In the genomic region with DNA sequence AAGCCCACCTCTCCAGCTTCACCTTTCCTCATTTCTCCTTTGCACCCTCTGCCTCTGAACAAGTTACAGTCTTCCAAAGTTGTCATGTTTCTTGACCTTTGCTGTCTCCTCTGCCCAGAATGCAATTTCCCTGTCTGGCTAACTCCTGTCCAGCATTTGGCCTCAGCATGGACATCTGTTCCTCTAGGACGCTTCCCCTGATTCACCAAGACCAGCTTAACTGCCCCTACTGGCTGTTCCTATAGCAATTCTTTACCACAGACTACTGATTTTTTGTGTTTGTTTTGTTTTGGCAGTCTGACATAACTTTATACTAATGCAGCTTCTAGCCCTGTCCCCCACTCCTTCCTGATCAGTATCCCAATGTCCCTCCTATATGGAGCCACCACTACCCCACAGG, we compare ENCODE assay signal across 9 cellular contexts. TPM values are rescaled to one million over a fixed set of nuclear protein-coding genes. Genes with fewer than 3 reads are reported as not detected.
DNase-seq lines count a peak whose midpoint lies in the region; ATAC-seq and TF ChIP-seq lines count a peak whose summit lies in the region.
"Had no signal": no experiment of that assay in that cellular context is flagged by ENCODE, and none has a peak within 500 bp of the region (broad histone marks: within the 10 kb centered on the region; RNA-seq: fewer than 3 reads in every experiment).

No MANE protein-coding gene starts in this region.

- no peaks in the 10 kb centered on the region for H3K4me1 ChIP-seq in Caco-2
- H3K4me1 ChIP-seq in neural progenitor cell, result no peaks in the 10 kb centered on the region

- no peaks in the 10 kb centered on the region for H3K79me2 ChIP-seq in neural progenitor cell (ENCODE audit: low read depth)

- H3K9ac ChIP-seq in neural progenitor cell, result no peak overlapping the region

- H4K20me1 ChIP-seq in neural progenitor cell (ENCODE audit: low read depth), result no peaks in the 10 kb centered on the region

- H3K27ac Mint-ChIP-seq in Caco-2 (ENCODE audit: unreplicated experiment) (no peak overlapping the region), brain (no peak overlapping the region), neural progenitor cell (no peak overlapping the region)
- H3K27ac Mint-ChIP-seq in naive thymus-derived CD8-positive, alpha-beta T cell, result peak overlapping the region; percentile 82 to 97 (median 93)

- H3K9me3 ChIP-seq in Caco-2, result no peaks in the 10 kb centered on the region
- H3K9me3 ChIP-seq in KOPT-K1 (ENCODE audit: insufficient read depth, low read length, poor library complexity, severe bottlenecking), result no peaks in the 10 kb centered on the region
- H3K9me3 ChIP-seq in neural progenitor cell (ENCODE audit: low read depth), result no peaks in the 10 kb centered on the region

- H3K9me3 Mint-ChIP-seq in Caco-2 (ENCODE audit: unreplicated experiment), result no peaks in the 10 kb centered on the region
- no peaks in the 10 kb centered on the region for H3K9me3 Mint-ChIP-seq in brain
- no peaks in the 10 kb centered on the region for H3K9me3 Mint-ChIP-seq in naive thymus-derived CD8-positive, alpha-beta T cell
- no peaks in the 10 kb centered on the region for H3K9me3 Mint-ChIP-seq in neural progenitor cell

- CTCF ChIA-PET in Caco-2 (lab: Charles Lee), result interaction anchor here (0.6 to 2.4 kb wide), 4 partner anchors 11 to 545 kb away, joined by 3 to 26 read pairs (median 8); no protein-coding TSS in a partner anchor

- TSS peak; percentile 17 for BruUV-seq in Caco-2 (replicated peaks; lab: Mats Ljungman, UMichigan)

- H3F3A ChIP-seq in neural progenitor cell (ENCODE audit: low read depth), result peaks cover 5% of the 10 kb centered on the region

- H3K4me3 Mint-ChIP-seq in Caco-2 (ENCODE audit: unreplicated experiment) (peak overlapping the region; percentile 69), brain (peak overlapping the region in 4 of 5 experiments; percentile 20 to 79 (median 76)), neural progenitor cell (no peak overlapping the region)
- H3K4me3 Mint-ChIP-seq in naive thymus-derived CD8-positive, alpha-beta T cell, result peak overlapping the region; percentile 78 to 95 (median 90)

- H3K36me3 ChIP-seq in Caco-2 (ENCODE audit: control insufficient read depth, insufficient read depth, low read length) (no peaks in the 10 kb centered on the region; the same call in 1 of the 2 replicates), KOPT-K1 (ENCODE audit: insufficient read depth, low read length) (peaks cover 29% of the 10 kb centered on the region), neural progenitor cell (no peaks in the 10 kb centered on the region)

- H3K4me2 ChIP-seq in neural progenitor cell, result no peak overlapping the region

- no peaks in the 10 kb centered on the region for H3K27me3 ChIP-seq in Caco-2 (replicated peaks; ENCODE audit: control insufficient read depth, insufficient read depth, low read length)
- H3K27me3 ChIP-seq in neural progenitor cell, result peaks cover 12% of the 10 kb centered on the region

- H3K36me3 Mint-ChIP-seq in Caco-2 (ENCODE audit: insufficient read depth, unreplicated experiment) (peaks cover 5% of the 10 kb centered on the region), brain (no peaks in the 10 kb centered on the region), neural progenitor cell (peaks cover 1% of the 10 kb centered on the region)
- H3K36me3 Mint-ChIP-seq in naive thymus-derived CD8-positive, alpha-beta T cell, result peaks cover 0 to 12% (median 0%) of the 10 kb centered on the region in 3 donors

- no peak overlapping the region for H3K4me3 ChIP-seq in Caco-2 (ENCODE audit: low read depth, low read length)
- no peak overlapping the region for H3K4me3 ChIP-seq in neural progenitor cell
- H3K4me3 ChIP-seq: lung had no signal

- POLR2A ChIA-PET in Caco-2 (lab: Charles Lee), result no interaction called here
- POLR2A ChIA-PET in naive thymus-derived CD8-positive, alpha-beta T cell (lab: Charles Lee), result interaction anchor here (0.9 to 12.6 kb wide), 19 partner anchors 11 to 136 kb away, joined by 3 to 211 read pairs (median 10); partner anchors contain the start of genes ABCF1, GNL1, HLA-E and MRPS18B

- no peak for ATAC-seq in naive thymus-derived CD8-positive, alpha-beta T cell
- ATAC-seq in GM19463 (IDR thresholded peaks at IDR 0.05; ENCODE audit: unreplicated experiment) (no peak), GM21723 (IDR thresholded peaks at IDR 0.05; ENCODE audit: unreplicated experiment) (no peak)

- no peak overlapping the region for H2AFZ ChIP-seq in neural progenitor cell (replicated peaks)

- peak overlapping the region; percentile 17 for H3K27ac ChIP-seq in KOPT-K1 (ENCODE audit: low read depth, low read length, poor library complexity, severe bottlenecking)
- H3K27ac ChIP-seq in neural progenitor cell, result no peak overlapping the region

- H3K27me3 Mint-ChIP-seq in Caco-2 (ENCODE audit: insufficient read depth, unreplicated experiment) (no peaks in the 10 kb centered on the region), brain (peaks cover 10% of the 10 kb centered on the region), neural progenitor cell (ENCODE audit: insufficient read depth, low read depth) (no peaks in the 10 kb centered on the region)
- H3K27me3 Mint-ChIP-seq in naive thymus-derived CD8-positive, alpha-beta T cell, result no peaks in the 10 kb centered on the region

- TF ChIP-seq CTCF in Caco-2 (IDR thresholded peaks at IDR 0.05; ENCODE audit: insufficient read depth in 1 of 2, low read depth in 1 of 2, low read length in 1 of 2, severe bottlenecking in 1 of 2, unreplicated experiment in 1 of 2) (no peak), brain (conservative IDR thresholded peaks at IDR 0.05) (no peak), neural progenitor cell (IDR thresholded peaks at IDR 0.05) (no peak)

- intact Hi-C loops in Caco-2 (cut with micrococcal nuclease; ENCODE audit: unreplicated experiment), result no loop called here

- DNase-seq in Caco-2 (no peak), neural progenitor cell (ENCODE audit: low spot score) (no peak)
- DNase-seq in naive thymus-derived CD8-positive, alpha-beta T cell, result no peak
- DNase-seq: NCI-H2081 treated with DMSO at 0.1 percent for 48 hours had no signal

- H3K4me1 Mint-ChIP-seq in Caco-2 (ENCODE audit: low read depth, unreplicated experiment), result peaks cover 16% of the 10 kb centered on the region
- H3K4me1 Mint-ChIP-seq in brain, result peaks cover 28% of the 10 kb centered on the region
- peaks cover 27 to 36% (median 32%) of the 10 kb centered on the region in 4 donors for H3K4me1 Mint-ChIP-seq in naive thymus-derived CD8-positive, alpha-beta T cell
- H3K4me1 Mint-ChIP-seq in neural progenitor cell, result no peaks in the 10 kb centered on the region

RNA-seq across cellular contexts. Expression of gene GNL1, which starts 13.4 kb away (rescaled TPM):
- 84.1 and 94.1 TPM in 2 replicates for total RNA-seq in Caco-2 (2022)
- 167 TPM for polyA plus RNA-seq in brain (ENCODE audit: insufficient read depth, low read depth, low replicate concordance)
- 10 to 100 TPM; 78.0 to 80.7 TPM for total RNA-seq in naive thymus-derived CD8-positive, alpha-beta T cell
- 10 to 100 TPM; 24.7 to 34.1 (median 28.7) TPM for polyA plus RNA-seq in naive thymus-derived CD8-positive, alpha-beta T cell
- 23.7 and 34.7 TPM in 2 replicates for total RNA-seq in neural progenitor cell (ENCODE audit: low replicate concordance)

RNA-seq across cellular contexts. Expression of gene PRR3, which starts 14.2 kb away (rescaled TPM):
- total RNA-seq in Caco-2 (2022) (20.3 and 20.8 TPM in 2 replicates), neural progenitor cell (ENCODE audit: low replicate concordance) (13.7 and 18.6 TPM in 2 replicates)
- 39.4 TPM for polyA plus RNA-seq in brain (ENCODE audit: insufficient read depth, low read depth, low replicate concordance)
- total RNA-seq in naive thymus-derived CD8-positive, alpha-beta T cell, result 10 to 100 TPM; 28.4 to 28.9 TPM
- 10 to 100 TPM in 1 of 3 donors, 1 to 10 TPM in 2; 7.9 to 12.7 (median 8.6) TPM for polyA plus RNA-seq in naive thymus-derived CD8-positive, alpha-beta T cell

RNA-seq across cellular contexts. Expression of gene ABCF1, which starts 28.3 kb away (rescaled TPM):
- 93.7 and 95.6 TPM in 2 replicates for total RNA-seq in Caco-2 (2022)
- 100 TPM for polyA plus RNA-seq in brain (ENCODE audit: insufficient read depth, low read depth, low replicate concordance)
- 10 to 100 TPM; 68.6 to 71.3 TPM for total RNA-seq in naive thymus-derived CD8-positive, alpha-beta T cell
- polyA plus RNA-seq in naive thymus-derived CD8-positive, alpha-beta T cell, result 10 to 100 TPM; 19.1 to 43.1 (median 30.5) TPM
- 43.9 and 56.0 TPM in 2 replicates for total RNA-seq in neural progenitor cell (ENCODE audit: low replicate concordance)

RNA-seq across cellular contexts. Expression of gene HLA-E, which starts 53.6 kb away (rescaled TPM):
- total RNA-seq in Caco-2 (2022), result 47.0 and 49.6 TPM in 2 replicates
- polyA plus RNA-seq in brain (ENCODE audit: insufficient read depth, low read depth, low replicate concordance), result 173 TPM
- total RNA-seq in naive thymus-derived CD8-positive, alpha-beta T cell, result 1,000 to 10,000 TPM; 1,291 to 1,305 TPM
- 1,000 to 10,000 TPM; 2,699 to 2,977 (median 2,826) TPM for polyA plus RNA-seq in naive thymus-derived CD8-positive, alpha-beta T cell
- 24.8 and 43.1 TPM in 2 replicates for total RNA-seq in neural progenitor cell (ENCODE audit: low replicate concordance)

Comparison
In these comparisons a context has a peak if more than half of its experiments do, and no peak if none do; other contexts are left out.
1. H3K27ac Mint-ChIP-seq: peak in naive thymus-derived CD8-positive, alpha-beta T cell (10 of 10); none in Caco-2 (single experiment), brain (0 of 5) and neural progenitor cell (single experiment).